14 cellular contexts compared by ENCODE assay signal in the genomic region with DNA sequence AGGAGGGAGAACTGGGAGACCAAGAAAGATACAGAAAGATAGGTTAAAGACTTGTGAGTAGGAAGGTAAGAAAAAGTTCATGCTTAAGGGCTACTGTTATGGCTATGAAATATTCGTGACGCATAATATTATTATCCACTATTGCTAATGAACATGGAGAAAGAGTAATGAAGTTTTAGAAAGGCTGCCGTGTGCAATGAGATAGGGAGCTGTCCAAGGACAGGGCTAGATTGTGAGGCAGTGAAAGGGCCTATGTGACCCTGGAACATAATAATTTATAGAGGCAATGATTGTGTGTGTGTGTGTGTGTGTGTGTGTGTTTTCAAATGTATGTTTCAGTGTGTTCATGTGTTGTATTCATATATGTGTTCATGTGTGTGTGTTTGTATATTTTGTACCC. TPM values are rescaled to one million over a fixed set of nuclear protein-coding genes. Genes with fewer than 3 reads are reported as not detected.
DNase-seq lines count a peak whose midpoint lies in the region; ATAC-seq, FAIRE-seq and TF ChIP-seq lines count a peak whose summit lies in the region.
"Had no signal": no experiment of that assay in that cellular context is flagged by ENCODE, and none has a peak within 500 bp of the region (broad histone marks: within the 10 kb centered on the region; RNA-seq: fewer than 3 reads in every experiment).

No MANE protein-coding gene starts in this region.

- POLR2A ChIA-PET in K562 (lab: Yijun Ruan, JAX) (interaction anchor here (0.6 to 3.3 kb wide), 8 partner anchors 9 to 786 kb away, joined by 3 to 24 read pairs (median 4); no protein-coding TSS in a partner anchor), PC-9 (lab: Charles Lee; ENCODE audit: unreplicated experiment) (interaction anchor here (0.7 kb wide), 1 partner anchor 36 kb away, joined by 13 read pairs; no protein-coding TSS in a partner anchor)

- H4K20me1 ChIP-seq in Karpas-422 (ENCODE audit: insufficient read depth, low read depth, low read length): 0 out of 2 replicates have a peak, but pooled peaks cover 9% of the 10 kb centered on the region
- peaks cover 53% of the 10 kb centered on the region for H4K20me1 ChIP-seq in K562 (replicated peaks; ENCODE audit: control insufficient read depth, insufficient read depth, low read length)
- H4K20me1 ChIP-seq in PC-9 (ENCODE audit: insufficient read depth): peaks cover 3% of the 10 kb centered on the region

- H3K27ac Mint-ChIP-seq in Calu3 (ENCODE audit: unreplicated experiment): peak overlapping the region; percentile 15

- TF ChIP-seq RAD21 in K562 (CRISPR knock-in tag; conservative IDR thresholded peaks at IDR 0.05 in 1 of 2, IDR thresholded peaks at IDR 0.05 in 1 of 2): no peak

- H3K4me2 ChIP-seq in Karpas-422 (ENCODE audit: low read depth, low read length, poor library complexity, severe bottlenecking) (peak overlapping the region; percentile 12), K562 (ENCODE audit: insufficient read depth, low read length) (peak overlapping the region; percentile 20), PC-9 (no peak overlapping the region)

- no peaks in the 10 kb centered on the region for H3K27me3 ChIP-seq in Karpas-422 (ENCODE audit: low read length)
- no peaks in the 10 kb centered on the region for H3K27me3 ChIP-seq in K562 (ENCODE audit: control insufficient read depth in 2 of 2, insufficient read depth in 2 of 2, low read length in 2 of 2)
- no peaks in the 10 kb centered on the region for H3K27me3 ChIP-seq in psoas muscle (ENCODE audit: insufficient read depth in 3 of 3, low read length in 2 of 3)
- no peaks in the 10 kb centered on the region for H3K27me3 ChIP-seq in PC-9 (ENCODE audit: insufficient read depth, low read depth)
- H3K27me3 ChIP-seq: MG63, right atrium auricular region had no signal

- peaks cover 26% of the 10 kb centered on the region for H3K36me3 Mint-ChIP-seq in Calu3 (ENCODE audit: insufficient read depth, unreplicated experiment)

- DNase-seq in Calu3: no peak
- no peak for DNase-seq in Karpas-422
- DNase-seq in K562 (ENCODE audit: extremely low read depth in 1 of 4, low spot score in 3 of 4): no peak
- no peak for DNase-seq in psoas muscle
- DNase-seq in NCI-H1417 treated with DMSO at 0.1 percent for 48 hours (lab: John Stamatoyannopoulos, UW): no peak
- DNase-seq in CD1c-positive myeloid dendritic cell (ENCODE audit: extremely low spot score): no peak
- DNase-seq in PC-9: no peak
- DNase-seq: activated gamma-delta T cell; central memory CD4-positive, alpha-beta T cell; H7; MG63; NCI-H2171 had no signal

- TF ChIP-seq EP300 in K562 (IDR thresholded peaks at IDR 0.05; ENCODE audit: low read length): no peak

- H3K9me3 Mint-ChIP-seq in Calu3 (ENCODE audit: low read depth, unreplicated experiment): no peaks in the 10 kb centered on the region

- intact Hi-C loops in Calu3 (cut with micrococcal nuclease; ENCODE audit: unreplicated experiment): no loop called here
- intact Hi-C loops in K562 (cut with micrococcal nuclease): no loop called here
- intact Hi-C loops in psoas muscle (cut with DNase I): no loop called here
- intact Hi-C loops in PC-9 (cut with micrococcal nuclease; ENCODE audit: unreplicated experiment): no loop called here

- H3K9me2 ChIP-seq in Karpas-422 (replicated peaks; ENCODE audit: insufficient read depth, low read length): no peaks in the 10 kb centered on the region
- H3K9me2 ChIP-seq in PC-9 (ENCODE audit: insufficient read depth): no peaks in the 10 kb centered on the region

- BruUV-seq in Calu3 (replicated peaks; lab: Mats Ljungman, UMichigan) (no TSS peak), K562 (replicated peaks; lab: Mats Ljungman, UMichigan) (no TSS peak), PC-9 (replicated peaks; lab: Mats Ljungman, UMichigan) (no TSS peak)

- 0 out of 2 replicates have a peak, but pooled peaks cover 5% of the 10 kb centered on the region for H3F3A ChIP-seq in PC-9 (ENCODE audit: insufficient read depth, low read depth)

- H3K9ac ChIP-seq in Karpas-422 (ENCODE audit: low read length): no peak overlapping the region
- H3K9ac ChIP-seq in K562 (ENCODE audit: insufficient read depth in 1 of 2, low read depth in 2 of 2, low read length in 2 of 2): no peak overlapping the region; a peak in 1 of 4 replicates

- peak; percentile 6; the same call in 2 of the 3 replicates for ATAC-seq in K562
- ATAC-seq in psoas muscle: no peak

- no peak overlapping the region for H2AFZ ChIP-seq in Karpas-422 (ENCODE audit: low read length)
- H2AFZ ChIP-seq in K562 (ENCODE audit: low read depth, low read length): no peak overlapping the region
- H2AFZ ChIP-seq in PC-9: no peak overlapping the region

- TF ChIP-seq CTCF in Calu3 (IDR thresholded peaks at IDR 0.05; ENCODE audit: unreplicated experiment) (no peak), K562 (IDR thresholded peaks at IDR 0.05 in 2 of 3, conservative IDR thresholded peaks at IDR 0.05 in 1 of 3; ENCODE audit: insufficient read depth in 2 of 3, low read depth in 1 of 3, low read length in 3 of 3) (no peak), psoas muscle (IDR thresholded peaks at IDR 0.05) (no peak), PC-9 (conservative IDR thresholded peaks at IDR 0.05) (no peak)

- peak overlapping the region; percentile 56 for H3K27ac ChIP-seq in Karpas-422 (ENCODE audit: low read length)
- peak overlapping the region; percentile 46; the same call in 1 of the 3 replicates for H3K27ac ChIP-seq in K562 (ENCODE audit: extremely low read depth, low read depth, low read length)
- peak overlapping the region; percentile 94 for H3K27ac ChIP-seq in psoas muscle
- H3K27ac ChIP-seq in PC-9: no peak overlapping the region
- H3K27ac ChIP-seq: HL-60 had no signal

- in situ Hi-C loops in K562 (cut with MboI): no loop called here

- no peak overlapping the region for H3K4me3 Mint-ChIP-seq in Calu3 (ENCODE audit: low read depth, unreplicated experiment)

- H3K36me3 ChIP-seq in Karpas-422 (ENCODE audit: insufficient read depth, low read length) (peaks cover 8% of the 10 kb centered on the region; the same call in 1 of the 2 replicates), K562 (ENCODE audit: control insufficient read depth, insufficient read depth, low read length) (peaks cover 67% of the 10 kb centered on the region), psoas muscle (ENCODE audit: insufficient read depth in 1 of 2, low read depth in 1 of 2) (no peaks in the 10 kb centered on the region), PC-9 (ENCODE audit: low read depth) (peaks cover 24% of the 10 kb centered on the region; the same call in 1 of the 2 replicates)

- 60% methylated on average over 3 of the region's 3 CpGs for WGBS in K562 (ENCODE audit: insufficient coverage, low coverage, missing lambda C conversion rate)
- 58 to 77% (median 70%) methylated on average over 3 of the region's 3 CpGs for WGBS in psoas muscle, 3 donors

- no peaks in the 10 kb centered on the region for H3K27me3 Mint-ChIP-seq in Calu3 (ENCODE audit: unreplicated experiment)

- H3K9me1 ChIP-seq in K562 (ENCODE audit: control insufficient read depth, insufficient read depth, low read length): peaks cover 6% of the 10 kb centered on the region

- H3K4me3 ChIP-seq in Karpas-422 (ENCODE audit: low read length) (no peak overlapping the region), K562 (no peak overlapping the region), psoas muscle (no peak overlapping the region), PC-9 (no peak overlapping the region)
- H3K4me3 ChIP-seq: MG63, right atrium auricular region had no signal

- no peak for FAIRE-seq in K562 (lab: Jason Lieb, UNC)

- no peak for TF ChIP-seq POLR2A in K562 (conservative IDR thresholded peaks at IDR 0.05)

- H3K4me1 ChIP-seq in Karpas-422 (ENCODE audit: low read length): peaks cover 90% of the 10 kb centered on the region
- peaks cover 19 to 61% of the 10 kb centered on the region in 2 experiments for H3K4me1 ChIP-seq in K562 (replicated peaks in 1 of 2; ENCODE audit: control insufficient read depth in 2 of 2, insufficient read depth in 2 of 2, low read length in 2 of 2)
- H3K4me1 ChIP-seq in psoas muscle: peaks cover 71% of the 10 kb centered on the region
- peaks cover 14% of the 10 kb centered on the region; the same call in 1 of the 2 replicates for H3K4me1 ChIP-seq in PC-9 (replicated peaks; ENCODE audit: insufficient read depth)

- H3K79me2 ChIP-seq in Karpas-422 (ENCODE audit: low read length): peaks cover 100% of the 10 kb centered on the region
- peaks cover 100% of the 10 kb centered on the region for H3K79me2 ChIP-seq in K562 (ENCODE audit: control insufficient read depth, insufficient read depth, low read length)
- H3K79me2 ChIP-seq in PC-9 (ENCODE audit: low read depth): peaks cover 89% of the 10 kb centered on the region

- CTCF ChIA-PET in Calu3 (lab: Charles Lee) (interaction anchor here (0.7 kb wide), 2 partner anchors 842 to 1663 kb away, joined by 4 to 6 read pairs; no protein-coding TSS in a partner anchor), K562 (lab: Yijun Ruan, JAX; ENCODE audit: low intra/inter-chr PET ratio) (no interaction called here), PC-9 (lab: Charles Lee) (no interaction called here)

- H3K4me1 Mint-ChIP-seq in Calu3 (ENCODE audit: low read depth, unreplicated experiment): peaks cover 64% of the 10 kb centered on the region

- H3K9me3 ChIP-seq in Karpas-422 (ENCODE audit: low read length) (no peaks in the 10 kb centered on the region), K562 (replicated peaks; ENCODE audit: control insufficient read depth, insufficient read depth, low read depth, low read length) (no peaks in the 10 kb centered on the region), psoas muscle (no peaks in the 10 kb centered on the region), PC-9 (ENCODE audit: insufficient read depth, low read depth) (no peaks in the 10 kb centered on the region)
- H3K9me3 ChIP-seq: MG63, right atrium auricular region had no signal

RNA-seq across cellular contexts. Expression of gene MBNL1, which starts 27.7 kb away (rescaled TPM):
- 164 and 183 TPM in 2 replicates for total RNA-seq in Calu3 (2022)
- 172 and 265 TPM in 2 replicates for total RNA-seq in Karpas-422 (2014; rRNA removed; shearing (Covaris generic); ENCODE audit: low replicate concordance)
- total RNA-seq in K562 (2011; cell fraction: chromatin; rRNA removed; ENCODE audit: low replicate concordance): 337 and 524 TPM in 2 replicates
- total RNA-seq in K562 (2011; cell fraction: nucleolus; rRNA removed): 154 and 188 TPM in 2 replicates
- 277 and 417 TPM in 2 replicates for total RNA-seq in K562 (2011; cell fraction: nucleoplasm; rRNA removed)
- total RNA-seq in K562 (2014; rRNA removed): 240 and 243 TPM in 2 replicates
- total RNA-seq in K562 (2014; rRNA removed; fragmentation: Illumina TruSeq; extraction: Trizol): 220 and 241 TPM in 2 replicates
- 220 and 243 TPM in 2 replicates for total RNA-seq in K562 (2015; rRNA removed; fragmentation: Illumina TruSeq; extraction: Trizol)
- 217 and 231 TPM in 2 replicates for total RNA-seq in K562 (2021)
- 116 and 133 TPM in 2 replicates for polyA plus RNA-seq in K562 (2011; rRNA removed)
- 101 and 150 TPM in 2 replicates for polyA plus RNA-seq in K562 (2011; cell fraction: cytosol; rRNA removed)
- 108 and 135 TPM in 2 replicates for polyA plus RNA-seq in K562 (2011; cell fraction: nucleus; rRNA removed)
- polyA plus RNA-seq in K562 (2012): 74.4 and 91.9 TPM in 2 replicates
- polyA plus RNA-seq in K562 (2014; fragmentation: Illumina TruSeq; extraction: Trizol): 202 and 221 TPM in 2 replicates
- 10 to 100 TPM; 70.3 to 87.3 TPM for polyA plus RNA-seq in K562 (2014; fragmentation: Nextera tagmentation; extraction: Ambion mirVana)
- polyA plus RNA-seq in K562 (2014; rRNA removed): 104 and 107 TPM in 2 replicates
- 431 and 448 TPM in 2 replicates for polyA minus RNA-seq in K562 (2011; rRNA and poly(A)+ RNA removed)
- 216 and 268 TPM in 2 replicates for polyA minus RNA-seq in K562 (2011; cell fraction: cytosol; rRNA and poly(A)+ RNA removed)
- 326 and 485 TPM in 2 replicates for polyA minus RNA-seq in K562 (2011; cell fraction: nucleus; rRNA and poly(A)+ RNA removed)
- 100 to 1,000 TPM; 179 to 281 (median 242) TPM for total RNA-seq in psoas muscle
- 100 to 1,000 TPM in 2 of 3 donors, 10 to 100 TPM in 1; 27.4 to 168 (median 108) TPM for polyA plus RNA-seq in psoas muscle
- 122 and 176 TPM in 2 replicates for total RNA-seq in PC-9 (2021)
